Comparison of ENCODE assay signal across 9 cellular contexts in genomic region chr11:100876826-100877545, GRCh38.
A peak's percentile ranks its signal among the peaks of the same experiment; 100 is the strongest.
DNase-seq lines count a peak whose midpoint lies in the region; ATAC-seq, FAIRE-seq and TF ChIP-seq lines count a peak whose summit lies in the region.
"Had no signal": no experiment of that assay in that cellular context is flagged by ENCODE, and none has a peak within 500 bp of the region (broad histone marks: within the 10 kb centered on the region; RNA-seq: fewer than 3 reads in every experiment).

No MANE protein-coding gene starts in this region.

- H3K9me3 Mint-ChIP-seq in CD4-positive, alpha-beta memory T cell: peaks cover 0 to 11% (median 6%) of the 10 kb centered on the region in 8 donors

- no peaks in the 10 kb centered on the region for H3K9me3 ChIP-seq in HEK293 (ENCODE audit: control insufficient read depth, insufficient read depth, low read depth, low read length)
- H3K9me3 ChIP-seq in right cardiac atrium (ENCODE audit: control insufficient read depth, low read length): no peaks in the 10 kb centered on the region
- no peaks in the 10 kb centered on the region for H3K9me3 ChIP-seq in CD4-positive, alpha-beta memory T cell (ENCODE audit: control insufficient read depth in 1 of 2, low read length in 2 of 2)

- H3K36me3 Mint-ChIP-seq in CD4-positive, alpha-beta memory T cell: no peaks in the 10 kb centered on the region

- FAIRE-seq in RCC 7860 (lab: Jason Lieb, UNC): peak; percentile 95

- no peak overlapping the region for H3K4me3 Mint-ChIP-seq in CD4-positive, alpha-beta memory T cell
- H3K4me3 Mint-ChIP-seq: central memory CD8-positive, alpha-beta T cell had no signal

- DNase-seq in Caki2 (ENCODE audit: low read depth) (peak; percentile 65), RCC 7860 (ENCODE audit: low spot score) (peak; percentile 91), right cardiac atrium (no peak), cerebellar cortex (ENCODE audit: low spot score) (no peak), KG1 (lab: John Stamatoyannopoulos, UW) (no peak)
- no peak for DNase-seq in CD4-positive, alpha-beta memory T cell
- DNase-seq in activated CD8-positive, alpha-beta memory T cell treated with anti-CD3 and anti-CD28 coated beads, Interleukin-2, amount 50 U/mL, for 48 hours: no peak

- no peaks in the 10 kb centered on the region for H3K4me1 Mint-ChIP-seq in CD4-positive, alpha-beta memory T cell
- H3K4me1 Mint-ChIP-seq: central memory CD8-positive, alpha-beta T cell had no signal

- H3K36me3 ChIP-seq in HEK293 (ENCODE audit: control insufficient read depth in 2 of 2, insufficient read depth in 1 of 2, low read length in 2 of 2): no peaks in the 10 kb centered on the region
- no peaks in the 10 kb centered on the region for H3K36me3 ChIP-seq in CD4-positive, alpha-beta memory T cell (ENCODE audit: insufficient read depth, low read length)

- H3K27ac ChIP-seq in HEK293 (ENCODE audit: extremely low read depth, low read depth, low read length) (peak overlapping the region; percentile 71), right cardiac atrium (ENCODE audit: low read length) (no peak overlapping the region)
- no peak overlapping the region for H3K27ac ChIP-seq in CD4-positive, alpha-beta memory T cell (ENCODE audit: low read depth, low read length)

- no peaks in the 10 kb centered on the region for H3K4me1 ChIP-seq in HEK293 (ENCODE audit: control insufficient read depth, insufficient read depth, low read length)
- peaks cover 2% of the 10 kb centered on the region for H3K4me1 ChIP-seq in right cardiac atrium (ENCODE audit: control insufficient read depth, insufficient read depth, low read length)
- no peaks in the 10 kb centered on the region for H3K4me1 ChIP-seq in CD4-positive, alpha-beta memory T cell (ENCODE audit: insufficient read depth, low read length)

- peak; percentile 74 to 76 for ATAC-seq in right cardiac atrium

- WGBS in right cardiac atrium: 44% methylated on average over 3 of the region's 3 CpGs

- no peak for TF ChIP-seq CTCF in HEK293 (tag by site-specific recombination; IDR thresholded peaks at IDR 0.05)

- no peaks in the 10 kb centered on the region for H3K27me3 Mint-ChIP-seq in CD4-positive, alpha-beta memory T cell
- H3K27me3 Mint-ChIP-seq: central memory CD8-positive, alpha-beta T cell had no signal

- H3K27ac Mint-ChIP-seq in CD4-positive, alpha-beta memory T cell: no peak overlapping the region

- POLR2A ChIA-PET in HEK293 (lab: Yijun Ruan, JAX): interaction anchor here (0.6 to 1.4 kb wide), 4 partner anchors 9 to 162 kb away, joined by 3 to 4 read pairs (median 4); no protein-coding TSS in a partner anchor
- POLR2A ChIA-PET in CD4-positive, alpha-beta memory T cell (lab: Charles Lee; ENCODE audit: partially characterized antibody): no interaction called here

- H3K4me3 ChIP-seq in HEK293 (ENCODE audit: low read depth, low read length) (no peak overlapping the region), right cardiac atrium (ENCODE audit: low read length) (no peak overlapping the region)
- H3K4me3 ChIP-seq in CD4-positive, alpha-beta memory T cell (ENCODE audit: low read length in 2 of 2): no peak overlapping the region

- H3K27me3 ChIP-seq in right cardiac atrium (ENCODE audit: control insufficient read depth, insufficient read depth): no peaks in the 10 kb centered on the region
- no peaks in the 10 kb centered on the region for H3K27me3 ChIP-seq in CD4-positive, alpha-beta memory T cell (ENCODE audit: insufficient read depth, low read length)

- intact Hi-C loops in right cardiac atrium (cut with DNase I): no loop called here
- intact Hi-C loops in CD4-positive, alpha-beta memory T cell (cut with micrococcal nuclease): no loop called here

- CTCF ChIA-PET in HEK293 (lab: Yijun Ruan, JAX): interaction anchor here (0.6 to 1.1 kb wide), 2 partner anchors 48 to 139 kb away, joined by 3 to 4 read pairs; no protein-coding TSS in a partner anchor
- CTCF ChIA-PET in CD4-positive, alpha-beta memory T cell (lab: Charles Lee; ENCODE audit: partially characterized antibody): no interaction called here

- in situ Hi-C loops in Caki2 (cut with HindIII; ENCODE audit: low pct_unique_long_range_greater_than_20kb, low sequenced_read_pairs): no loop called here

TF ChIP-seq in HEK293, 187 proteins besides CTCF, POLR2A, EP300 and RAD21 (continues in another document):
- 0 out of 2 replicates have a peak, but pooled peaks have one; percentile 20 for TF ChIP-seq ZNF561 (tag by site-specific recombination; IDR thresholded peaks at IDR 0.05; ENCODE audit: borderline replicate concordance)
- no peak for TF ChIP-seq ZNF514 (tag by site-specific recombination; IDR thresholded peaks at IDR 0.05)
- no peak for TF ChIP-seq KLF16 (tag by site-specific recombination; IDR thresholded peaks at IDR 0.05)
- no peak for TF ChIP-seq ZNF48 (tag by site-specific recombination; IDR thresholded peaks at IDR 0.05)
- TF ChIP-seq ZNF600 (tag by site-specific recombination; IDR thresholded peaks at IDR 0.05): no peak
- 0 out of 2 replicates have a peak, but pooled peaks have one; percentile 44 for TF ChIP-seq ZXDB (tag by site-specific recombination; IDR thresholded peaks at IDR 0.05)
- no peak for TF ChIP-seq ZNF239 (tag by site-specific recombination; IDR thresholded peaks at IDR 0.05)
- TF ChIP-seq ZNF629 (tag by site-specific recombination; IDR thresholded peaks at IDR 0.05): peak; percentile 87
- peak; percentile 60 for TF ChIP-seq TSHZ1 (tag by site-specific recombination; IDR thresholded peaks at IDR 0.05; ENCODE audit: borderline replicate concordance)
- TF ChIP-seq ZNF24 (tag by site-specific recombination; IDR thresholded peaks at IDR 0.05): no peak
- TF ChIP-seq HOXA7 (CRISPR knock-in tag; IDR thresholded peaks at IDR 0.05; ENCODE audit: borderline replicate concordance): no peak
- peak; percentile 54 for TF ChIP-seq SP7 (tag by site-specific recombination; IDR thresholded peaks at IDR 0.05)
- no peak for TF ChIP-seq ZNF639 (tag by site-specific recombination; IDR thresholded peaks at IDR 0.05)
- 0 out of 2 replicates have a peak, but pooled peaks have one; percentile 40 for TF ChIP-seq IKZF3 (tag by site-specific recombination; IDR thresholded peaks at IDR 0.05)
- TF ChIP-seq ZNF302 (tag by site-specific recombination; IDR thresholded peaks at IDR 0.05; ENCODE audit: low read depth): no peak
- peak; percentile 70 for TF ChIP-seq ZEB2 (tag by site-specific recombination; IDR thresholded peaks at IDR 0.05)
- no peak for TF ChIP-seq ZNF248 (tag by site-specific recombination; IDR thresholded peaks at IDR 0.05)
- TF ChIP-seq ZNF654 (tag by site-specific recombination; IDR thresholded peaks at IDR 0.05; ENCODE audit: low read depth): 0 out of 2 replicates have a peak, but pooled peaks have one; percentile 4
- TF ChIP-seq, protein P1, sequence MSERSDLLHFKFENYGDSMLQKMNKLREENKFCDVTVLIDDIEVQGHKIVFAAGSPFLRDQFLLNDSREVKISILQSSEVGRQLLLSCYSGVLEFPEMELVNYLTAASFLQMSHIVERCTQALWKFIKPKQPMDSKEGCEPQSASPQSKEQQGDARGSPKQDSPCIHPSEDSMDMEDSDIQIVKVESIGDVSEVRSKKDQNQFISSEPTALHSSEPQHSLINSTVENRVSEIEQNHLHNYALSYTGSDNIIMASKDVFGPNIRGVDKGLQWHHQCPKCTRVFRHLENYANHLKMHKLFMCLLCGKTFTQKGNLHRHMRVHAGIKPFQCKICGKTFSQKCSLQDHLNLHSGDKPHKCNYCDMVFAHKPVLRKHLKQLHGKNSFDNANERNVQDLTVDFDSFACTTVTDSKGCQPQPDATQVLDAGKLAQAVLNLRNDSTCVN (tag by site-specific recombination; optimal IDR thresholded peaks at IDR 0.05): no peak

Comparison
In these comparisons a context has a peak if more than half of its experiments do, and no peak if none do; other contexts are left out.
1. DNase-seq: peak in Caki2 (single experiment) and RCC 7860 (single experiment); none in right cardiac atrium (0 of 3), CD4-positive, alpha-beta memory T cell (0 of 5), cerebellar cortex (single experiment), activated CD8-positive, alpha-beta memory T cell treated with anti-CD3 and anti-CD28 coated beads, Interleukin-2, amount 50 U/mL, for 48 hours (single experiment) and KG1 (single experiment).